In the genomic region with DNA sequence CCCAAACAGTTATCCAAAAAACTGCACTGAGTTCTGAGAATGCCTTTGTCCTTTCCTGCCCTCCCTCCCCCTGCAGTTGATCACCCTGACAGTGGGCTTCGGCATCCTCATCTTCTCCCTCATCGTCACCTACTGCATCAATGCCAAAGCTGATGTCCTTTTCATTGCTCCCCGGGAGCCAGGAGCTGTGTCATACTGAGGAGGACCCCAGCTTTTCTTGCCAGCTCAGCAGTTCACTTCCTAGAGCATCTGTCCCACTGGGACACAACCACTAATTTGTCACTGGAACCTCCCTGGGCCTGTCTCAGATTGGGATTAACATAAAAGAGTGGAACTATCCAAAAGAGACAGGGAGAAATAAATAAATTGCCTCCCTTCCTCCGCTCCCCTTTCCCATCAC, we compare ENCODE assay signal across 16 cellular contexts. TPM values are rescaled to one million over a fixed set of nuclear protein-coding genes. Genes with fewer than 3 reads are reported as not detected.
DNase-seq lines count a peak whose midpoint lies in the region; ATAC-seq and TF ChIP-seq lines count a peak whose summit lies in the region.
"Had no signal": no experiment of that assay in that cellular context is flagged by ENCODE, and none has a peak within 500 bp of the region (broad histone marks: within the 10 kb centered on the region; RNA-seq: fewer than 3 reads in every experiment).

No MANE protein-coding gene starts in this region.

- peaks cover 6% of the 10 kb centered on the region; the same call in 1 of the 2 replicates for H3K36me3 ChIP-seq in Caco-2 (ENCODE audit: control insufficient read depth, insufficient read depth, low read length)

- peak overlapping the region; percentile 22 for H3K27ac ChIP-seq in angular gyrus (ENCODE audit: low read depth, low read length)
- H3K27ac ChIP-seq: 22Rv1, BLaER1 had no signal

- no TSS peak for BruUV-seq in Caco-2 (replicated peaks; lab: Mats Ljungman, UMichigan)

- peaks cover 5% of the 10 kb centered on the region; the same call in 1 of the 2 replicates for H3K4me1 ChIP-seq in Caco-2

- DNase-seq in activated CD8-positive, alpha-beta memory T cell treated with anti-CD3 and anti-CD28 coated beads, Interleukin-2, amount 10 ng/mL, durations not matched to agents 7 days and 5 days = peak; percentile 31
- DNase-seq in activated CD8-positive, alpha-beta memory T cell treated with anti-CD3 and anti-CD28 coated beads, Interleukin-2, amount 50 U/mL, for 4 hours = no peak
- no peak for DNase-seq in Caco-2
- no peak for DNase-seq in natural killer cell treated with Interleukin-12 subunit alpha and Interleukin-12 subunit beta and Interleukin-15 and Interleukin-18, amount 100 ng/mL, for 72 hours (ENCODE audit: low spot score)
- no peak for DNase-seq in HUDEP-2 (lab: John Stamatoyannopoulos, UW; ENCODE audit: unreplicated experiment in 76 of 76)
- no peak for DNase-seq in DMS79 (lab: John Stamatoyannopoulos, UW)
- no peak for DNase-seq in kidney glomerular epithelial cell (lab: John Stamatoyannopoulos, UW)
- DNase-seq: CD8-positive, alpha-beta memory T cell; GDM1; Kasumi-1; NCI-H1105; NCI-H1694; NCI-H524 had no signal

- no peaks in the 10 kb centered on the region for H3K27me3 Mint-ChIP-seq in activated CD8-positive, alpha-beta memory T cell treated with anti-CD3 and anti-CD28 coated beads, Interleukin-2, amount 10 ng/mL, durations not matched to agents 7 days and 5 days
- H3K27me3 Mint-ChIP-seq in Caco-2 (ENCODE audit: insufficient read depth, unreplicated experiment) = no peaks in the 10 kb centered on the region
- H3K27me3 Mint-ChIP-seq in natural killer cell treated with Interleukin-12 subunit alpha and Interleukin-12 subunit beta and Interleukin-15 and Interleukin-18, amount 100 ng/mL, for 72 hours = no peaks in the 10 kb centered on the region
- H3K27me3 Mint-ChIP-seq: CD8-positive, alpha-beta memory T cell had no signal

- H3K4me1 Mint-ChIP-seq in activated CD8-positive, alpha-beta memory T cell treated with anti-CD3 and anti-CD28 coated beads, Interleukin-2, amount 10 ng/mL, durations not matched to agents 7 days and 5 days = no peaks in the 10 kb centered on the region
- peaks cover 10% of the 10 kb centered on the region for H3K4me1 Mint-ChIP-seq in Caco-2 (ENCODE audit: low read depth, unreplicated experiment)
- peaks cover 0 to 19% of the 10 kb centered on the region in 2 donors for H3K4me1 Mint-ChIP-seq in natural killer cell treated with Interleukin-12 subunit alpha and Interleukin-12 subunit beta and Interleukin-15 and Interleukin-18, amount 100 ng/mL, for 72 hours (ENCODE audit: low read depth in 2 of 2)
- H3K4me1 Mint-ChIP-seq: CD8-positive, alpha-beta memory T cell had no signal

- H3K27ac Mint-ChIP-seq in activated CD8-positive, alpha-beta memory T cell treated with anti-CD3 and anti-CD28 coated beads, Interleukin-2, amount 10 ng/mL, durations not matched to agents 7 days and 5 days = no peak overlapping the region
- peak overlapping the region; percentile 11 for H3K27ac Mint-ChIP-seq in Caco-2 (ENCODE audit: unreplicated experiment)
- peak overlapping the region; percentile 10 to 35 for H3K27ac Mint-ChIP-seq in natural killer cell treated with Interleukin-12 subunit alpha and Interleukin-12 subunit beta and Interleukin-15 and Interleukin-18, amount 100 ng/mL, for 72 hours

- no peak for ATAC-seq in activated CD8-positive, alpha-beta memory T cell treated with anti-CD3 and anti-CD28 coated beads, Interleukin-2, amount 10 ng/mL, durations not matched to agents 7 days and 5 days
- ATAC-seq in natural killer cell treated with Interleukin-12 subunit alpha and Interleukin-12 subunit beta and Interleukin-15 and Interleukin-18, amount 100 ng/mL, for 72 hours = no peak

- H3K4me3 Mint-ChIP-seq in activated CD8-positive, alpha-beta memory T cell treated with anti-CD3 and anti-CD28 coated beads, Interleukin-2, amount 10 ng/mL, durations not matched to agents 7 days and 5 days = no peak overlapping the region
- no peak overlapping the region for H3K4me3 Mint-ChIP-seq in Caco-2 (ENCODE audit: unreplicated experiment)
- no peak overlapping the region for H3K4me3 Mint-ChIP-seq in natural killer cell treated with Interleukin-12 subunit alpha and Interleukin-12 subunit beta and Interleukin-15 and Interleukin-18, amount 100 ng/mL, for 72 hours
- H3K4me3 Mint-ChIP-seq: CD8-positive, alpha-beta memory T cell had no signal

- no peaks in the 10 kb centered on the region for H3K9me3 ChIP-seq in Caco-2
- H3K9me3 ChIP-seq: BLaER1 had no signal

- H3K36me3 Mint-ChIP-seq in activated CD8-positive, alpha-beta memory T cell treated with anti-CD3 and anti-CD28 coated beads, Interleukin-2, amount 10 ng/mL, durations not matched to agents 7 days and 5 days = peaks cover 30% of the 10 kb centered on the region
- H3K36me3 Mint-ChIP-seq in Caco-2 (ENCODE audit: insufficient read depth, unreplicated experiment) = peaks cover 46% of the 10 kb centered on the region
- H3K36me3 Mint-ChIP-seq in natural killer cell treated with Interleukin-12 subunit alpha and Interleukin-12 subunit beta and Interleukin-15 and Interleukin-18, amount 100 ng/mL, for 72 hours = peaks cover 45% of the 10 kb centered on the region

- no peak for TF ChIP-seq CTCF in Caco-2 (IDR thresholded peaks at IDR 0.05; ENCODE audit: insufficient read depth in 1 of 2, low read depth in 1 of 2, low read length in 1 of 2, severe bottlenecking in 1 of 2, unreplicated experiment in 1 of 2)

- intact Hi-C loops in Caco-2 (cut with micrococcal nuclease; ENCODE audit: unreplicated experiment) = no loop called here

- H3K9me3 Mint-ChIP-seq in activated CD8-positive, alpha-beta memory T cell treated with anti-CD3 and anti-CD28 coated beads, Interleukin-2, amount 10 ng/mL, durations not matched to agents 7 days and 5 days (ENCODE audit: low read depth) = no peaks in the 10 kb centered on the region
- H3K9me3 Mint-ChIP-seq in Caco-2 (ENCODE audit: unreplicated experiment) = no peaks in the 10 kb centered on the region
- H3K9me3 Mint-ChIP-seq in natural killer cell treated with Interleukin-12 subunit alpha and Interleukin-12 subunit beta and Interleukin-15 and Interleukin-18, amount 100 ng/mL, for 72 hours = no peaks in the 10 kb centered on the region
- H3K9me3 Mint-ChIP-seq: CD8-positive, alpha-beta memory T cell had no signal

- POLR2A ChIA-PET in Caco-2 (lab: Charles Lee) = no interaction called here

- H3K4me3 ChIP-seq in Caco-2 (ENCODE audit: low read depth, low read length) = no peak overlapping the region
- H3K4me3 ChIP-seq: BLaER1 had no signal

- CTCF ChIA-PET in activated CD8-positive, alpha-beta memory T cell treated with anti-CD3 and anti-CD28 coated beads, Interleukin-2, amount 10 ng/mL, durations not matched to agents 7 days and 5 days (lab: Charles Lee) = interaction anchor here (0.6 kb wide), 1 partner anchor 9 kb away, joined by 3 read pairs; no protein-coding TSS in a partner anchor
- CTCF ChIA-PET in Caco-2 (lab: Charles Lee) = no interaction called here

- no peaks in the 10 kb centered on the region for H3K27me3 ChIP-seq in Caco-2 (replicated peaks; ENCODE audit: control insufficient read depth, insufficient read depth, low read length)
- H3K27me3 ChIP-seq: BLaER1 had no signal

RNA-seq across cellular contexts. Expression of a gene that starts 8.8 kb away (rescaled TPM):
- under 1 TPM; 0.35 to 0.44 TPM for total RNA-seq in activated CD8-positive, alpha-beta memory T cell treated with anti-CD3 and anti-CD28 coated beads, Interleukin-2, amount 10 ng/mL, durations not matched to agents 7 days and 5 days
- total RNA-seq in Caco-2 (2022) = 0.28 and 0.36 TPM in 2 replicates
- 1 to 10 TPM; 1.2 to 2.0 TPM for total RNA-seq in natural killer cell treated with Interleukin-12 subunit alpha and Interleukin-12 subunit beta and Interleukin-15 and Interleukin-18, amount 100 ng/mL, for 72 hours

RNA-seq across cellular contexts. Expression of a gene that starts 14.9 kb away (rescaled TPM):
- 10 to 100 TPM; 59.8 to 61.8 TPM for total RNA-seq in activated CD8-positive, alpha-beta memory T cell treated with anti-CD3 and anti-CD28 coated beads, Interleukin-2, amount 10 ng/mL, durations not matched to agents 7 days and 5 days
- total RNA-seq in Caco-2 (2022) = 89.5 and 102 TPM in 2 replicates
- 10 to 100 TPM; 92.5 to 95.9 TPM for total RNA-seq in natural killer cell treated with Interleukin-12 subunit alpha and Interleukin-12 subunit beta and Interleukin-15 and Interleukin-18, amount 100 ng/mL, for 72 hours

RNA-seq across cellular contexts. Expression of a gene that starts 15.0 kb away (rescaled TPM):
- 100 to 1,000 TPM; 138 to 139 TPM for total RNA-seq in activated CD8-positive, alpha-beta memory T cell treated with anti-CD3 and anti-CD28 coated beads, Interleukin-2, amount 10 ng/mL, durations not matched to agents 7 days and 5 days
- total RNA-seq in Caco-2 (2022) = 153 and 155 TPM in 2 replicates
- total RNA-seq in natural killer cell treated with Interleukin-12 subunit alpha and Interleukin-12 subunit beta and Interleukin-15 and Interleukin-18, amount 100 ng/mL, for 72 hours = 100 to 1,000 TPM; 221 to 231 TPM

RNA-seq across cellular contexts. Expression of a gene that starts 42.3 kb away (rescaled TPM):
- not detected for total RNA-seq in activated CD8-positive, alpha-beta memory T cell treated with anti-CD3 and anti-CD28 coated beads, Interleukin-2, amount 10 ng/mL, durations not matched to agents 7 days and 5 days
- 3.2 and 3.4 TPM in 2 replicates for total RNA-seq in Caco-2 (2022)
- not detected for total RNA-seq in natural killer cell treated with Interleukin-12 subunit alpha and Interleukin-12 subunit beta and Interleukin-15 and Interleukin-18, amount 100 ng/mL, for 72 hours
